In genomic region chr17:42923472-42923871, GRCh38 we compare ENCODE assay signal across 2 cellular contexts. TPM values are rescaled to one million over a fixed set of nuclear protein-coding genes. Genes with fewer than 3 reads are reported as not detected.
"Had no signal": no experiment of that assay in that cellular context is flagged by ENCODE, and none has a peak within 500 bp of the region (broad histone marks: within the 10 kb centered on the region; RNA-seq: fewer than 3 reads in every experiment).

No MANE protein-coding gene starts in this region.

RNA-seq across cellular contexts. Expression of gene G6PC1, which starts 22.9 kb away (rescaled TPM):
- total RNA-seq: PC-3, SK-MEL-5 had no signal
